Comparison of ENCODE assay signal across 8 cellular contexts in genomic region chr11:57324886-57325734, GRCh38. TPM values are rescaled to one million over a fixed set of nuclear protein-coding genes. Genes with fewer than 3 reads are reported as not detected.
A peak's percentile ranks its signal among the peaks of the same experiment; 100 is the strongest.
DNase-seq lines count a peak whose midpoint lies in the region; ATAC-seq, FAIRE-seq and TF ChIP-seq lines count a peak whose summit lies in the region.

A gene with protein sequence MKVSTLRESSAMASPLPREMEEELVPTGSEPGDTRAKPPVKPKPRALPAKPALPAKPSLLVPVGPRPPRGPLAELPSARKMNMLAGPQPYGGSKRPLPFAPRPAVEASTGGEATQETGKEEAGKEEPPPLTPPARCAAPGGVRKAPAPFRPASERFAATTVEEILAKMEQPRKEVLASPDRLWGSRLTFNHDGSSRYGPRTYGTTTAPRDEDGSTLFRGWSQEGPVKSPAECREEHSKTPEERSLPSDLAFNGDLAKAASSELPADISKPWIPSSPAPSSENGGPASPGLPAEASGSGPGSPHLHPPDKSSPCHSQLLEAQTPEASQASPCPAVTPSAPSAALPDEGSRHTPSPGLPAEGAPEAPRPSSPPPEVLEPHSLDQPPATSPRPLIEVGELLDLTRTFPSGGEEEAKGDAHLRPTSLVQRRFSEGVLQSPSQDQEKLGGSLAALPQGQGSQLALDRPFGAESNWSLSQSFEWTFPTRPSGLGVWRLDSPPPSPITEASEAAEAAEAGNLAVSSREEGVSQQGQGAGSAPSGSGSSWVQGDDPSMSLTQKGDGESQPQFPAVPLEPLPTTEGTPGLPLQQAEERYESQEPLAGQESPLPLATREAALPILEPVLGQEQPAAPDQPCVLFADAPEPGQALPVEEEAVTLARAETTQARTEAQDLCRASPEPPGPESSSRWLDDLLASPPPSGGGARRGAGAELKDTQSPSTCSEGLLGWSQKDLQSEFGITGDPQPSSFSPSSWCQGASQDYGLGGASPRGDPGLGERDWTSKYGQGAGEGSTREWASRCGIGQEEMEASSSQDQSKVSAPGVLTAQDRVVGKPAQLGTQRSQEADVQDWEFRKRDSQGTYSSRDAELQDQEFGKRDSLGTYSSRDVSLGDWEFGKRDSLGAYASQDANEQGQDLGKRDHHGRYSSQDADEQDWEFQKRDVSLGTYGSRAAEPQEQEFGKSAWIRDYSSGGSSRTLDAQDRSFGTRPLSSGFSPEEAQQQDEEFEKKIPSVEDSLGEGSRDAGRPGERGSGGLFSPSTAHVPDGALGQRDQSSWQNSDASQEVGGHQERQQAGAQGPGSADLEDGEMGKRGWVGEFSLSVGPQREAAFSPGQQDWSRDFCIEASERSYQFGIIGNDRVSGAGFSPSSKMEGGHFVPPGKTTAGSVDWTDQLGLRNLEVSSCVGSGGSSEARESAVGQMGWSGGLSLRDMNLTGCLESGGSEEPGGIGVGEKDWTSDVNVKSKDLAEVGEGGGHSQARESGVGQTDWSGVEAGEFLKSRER (N-terminal part only) (minus strand): TSS chr11:57324952. CDS start chr11:57321885, 3,067 bp downstream.

- POLR2A ChIA-PET in AG04450 (lab: Yijun Ruan, JAX) (interaction anchor here (0.6 to 2.5 kb wide), 3 partner anchors 10 to 103 kb away, joined by 3 to 20 read pairs (median 14); partner anchors contain the start of gene SSRP1), activated B cell treated with CpG ODN at 0.5 μM for 24 hours (lab: Charles Lee) (interaction anchor here (0.6 to 3.5 kb wide), 9 partner anchors 11 to 416 kb away, joined by 3 to 92 read pairs (median 5); partner anchors contain the start of genes SELENOH, SLC43A1, SSRP1 and TIMM10)

- H3K9me3 Mint-ChIP-seq in activated B cell treated with CpG ODN at 0.5 μM for 24 hours = no peaks in the 10 kb centered on the region

- H3K4me1 ChIP-seq in small intestine (ENCODE audit: control insufficient read depth in 2 of 2, insufficient read depth in 1 of 2, low read depth in 1 of 2, low read length in 1 of 2) = peaks cover 6 to 10% of the 10 kb centered on the region in 2 donors

- WGBS in small intestine, 3 donors = 1% methylated on average over 40 to 61 of the region's 61 CpGs

- intact Hi-C loops in activated B cell treated with CpG ODN at 0.5 μM for 24 hours (cut with micrococcal nuclease) = loop anchor here (1.0 to 10.0 kb wide), 5 partner anchors 10 to 1253 kb away; partner anchors contain the start of genes SSRP1 and TIMM10

- peak within 1 kb of the TSS; percentile 99 for H3K27ac ChIP-seq in AG04450 (ENCODE audit: low read depth, low read length)
- peak within 1 kb of the TSS; percentile 97 for H3K27ac ChIP-seq in small intestine (ENCODE audit: low read depth in 1 of 2, low read length in 1 of 2)

- H3K4me3 Mint-ChIP-seq in activated B cell treated with CpG ODN at 0.5 μM for 24 hours = peak within 1 kb of the TSS; percentile 89

- peak within 1 kb of the TSS; percentile 95 for H3K27ac Mint-ChIP-seq in activated B cell treated with CpG ODN at 0.5 μM for 24 hours

- ATAC-seq in GM18907 (IDR thresholded peaks at IDR 0.05; ENCODE audit: unreplicated experiment) (peak; percentile 91), HG03139 (IDR thresholded peaks at IDR 0.05; ENCODE audit: unreplicated experiment) (peak; percentile 90), activated B cell treated with CpG ODN at 0.5 μM for 24 hours (ENCODE audit: low read depth) (peak; percentile 88)

- H3K27me3 ChIP-seq in AG04450 (ENCODE audit: control insufficient read depth, insufficient read depth, low read length) = no peaks in the 10 kb centered on the region
- no peaks in the 10 kb centered on the region for H3K27me3 ChIP-seq in small intestine (ENCODE audit: control insufficient read depth in 2 of 2, insufficient read depth in 2 of 2, low read length in 2 of 2)

- CTCF ChIA-PET in AG04450 (lab: Charles Lee) = interaction anchor here (0.8 to 1.7 kb wide), 8 partner anchors 11 to 484 kb away, joined by 3 to 8 read pairs (median 4); partner anchors contain the start of genes SSRP1 and UBE2L6
- CTCF ChIA-PET in activated B cell treated with CpG ODN at 0.5 μM for 24 hours (lab: Charles Lee) = interaction anchor here (0.6 to 1.4 kb wide), 4 partner anchors 11 to 422 kb away, joined by 3 to 8 read pairs (median 4); partner anchors contain the start of gene SSRP1

- peaks cover 34% of the 10 kb centered on the region for H3K4me1 Mint-ChIP-seq in activated B cell treated with CpG ODN at 0.5 μM for 24 hours

- TF ChIP-seq CTCF in AG04450 (IDR thresholded peaks at IDR 0.05; ENCODE audit: low read depth, low read length) (no peak), activated B cell treated with CpG ODN at 0.5 μM for 24 hours (IDR thresholded peaks at IDR 0.05) (no peak), cardiac fibroblast (IDR thresholded peaks at IDR 0.05; ENCODE audit: low read depth, low read length) (no peak)

- peak within 1 kb of the TSS; percentile 83 for H3K4me3 ChIP-seq in AG04450 (ENCODE audit: low read depth, low read length)
- H3K4me3 ChIP-seq in cardiac fibroblast (replicated peaks in 1 of 2; ENCODE audit: low read depth in 2 of 2, low read length in 2 of 2) = peak within 1 kb of the TSS; percentile 86 to 91
- H3K4me3 ChIP-seq in small intestine (ENCODE audit: low read depth in 1 of 2, low read length in 2 of 2) = peak within 1 kb of the TSS; percentile 87

- no peak for FAIRE-seq in small intestine (lab: Jason Lieb, UNC)

- H3K36me3 Mint-ChIP-seq in activated B cell treated with CpG ODN at 0.5 μM for 24 hours (ENCODE audit: low read depth) = peaks cover 52% of the 10 kb centered on the region

- DNase-seq in AG04450 (ENCODE audit: low read depth, low spot score) = peak; percentile 94
- peak; percentile 99 for DNase-seq in NCI-H2227 (lab: John Stamatoyannopoulos, UW; ENCODE audit: unreplicated experiment)
- DNase-seq in activated B cell treated with CpG ODN at 0.5 μM for 24 hours = peak; percentile 89
- peak; percentile 98 for DNase-seq in cardiac fibroblast (ENCODE audit: low read depth in 2 of 2)
- peak; percentile 94 for DNase-seq in iPS-NIHi7 (ENCODE audit: extremely low spot score)
- DNase-seq in small intestine = peak; percentile 98

- H3K27me3 Mint-ChIP-seq in activated B cell treated with CpG ODN at 0.5 μM for 24 hours = no peaks in the 10 kb centered on the region

- peaks cover under 1 to 10% of the 10 kb centered on the region in 2 donors for H3K36me3 ChIP-seq in small intestine (ENCODE audit: control insufficient read depth in 2 of 2, insufficient read depth in 2 of 2, low read length in 2 of 2)

- H3K9me3 ChIP-seq in AG04450 (ENCODE audit: control insufficient read depth, insufficient read depth, low read length) = no peaks in the 10 kb centered on the region; the same call in 1 of the 2 replicates
- H3K9me3 ChIP-seq in small intestine (ENCODE audit: control insufficient read depth, low read depth) = no peaks in the 10 kb centered on the region

RNA-seq across cellular contexts. Expression of the gene that starts here (rescaled TPM):
- polyA plus RNA-seq in AG04450 (2011; rRNA removed) = 59.4 and 63.8 TPM in 2 replicates
- 76.8 and 78.0 TPM in 2 replicates for polyA minus RNA-seq in AG04450 (2011; rRNA and poly(A)+ RNA removed)
- total RNA-seq in activated B cell treated with CpG ODN at 0.5 μM for 24 hours = 13.9 and 14.3 TPM in 2 replicates
- polyA plus RNA-seq in small intestine = 100 to 1,000 TPM in 1 of 3 donors, 10 to 100 TPM in 2; 72.1 to 178 (median 98.4) TPM

Comparison
In these comparisons a context has a peak if more than half of its experiments do, and no peak if none do; other contexts are left out.
1. Peak in every context shown above with its lines: DNase-seq, ATAC-seq, H3K4me3 ChIP-seq and H3K27ac ChIP-seq.